ENCODE assay signal across 1 cellular context in the genomic region with DNA sequence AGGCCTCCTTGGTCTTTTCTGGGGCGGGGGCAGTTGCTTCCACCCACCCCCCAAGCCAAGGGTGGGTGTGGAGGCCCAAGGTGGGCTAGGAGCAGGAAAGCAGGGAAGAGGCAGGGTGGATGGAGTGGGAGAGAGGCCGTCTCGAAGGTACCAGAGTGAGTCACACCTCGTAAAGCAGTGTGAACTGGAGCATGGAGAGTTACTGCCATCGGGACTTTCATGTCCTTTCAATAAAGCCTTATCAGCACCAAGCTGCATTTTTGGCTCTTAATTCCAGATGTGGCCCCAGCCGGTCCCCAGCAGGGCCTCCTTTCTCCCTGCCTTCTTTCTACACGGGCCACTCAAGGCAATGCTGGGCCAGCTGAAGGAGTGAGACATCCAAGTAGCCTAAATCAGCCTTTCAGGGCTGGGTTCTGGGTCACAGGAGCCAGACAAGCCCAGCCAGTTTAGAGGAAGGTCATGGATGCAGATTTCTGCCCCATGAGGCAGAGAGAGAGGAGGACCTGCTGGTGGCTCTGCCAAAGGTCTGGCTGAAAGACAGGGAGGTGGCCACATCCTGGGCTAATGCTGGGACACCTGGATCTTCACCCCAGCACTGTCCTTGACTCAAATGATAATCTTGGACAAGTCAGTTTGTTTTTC.
TF ChIP-seq lines count a peak whose summit lies in the region.

No MANE protein-coding gene starts in this region.

TF ChIP-seq in K562, 482 proteins besides CTCF, POLR2A, EP300 and RAD21:
- TF ChIP-seq ATF6 (CRISPR knock-in tag; IDR thresholded peaks at IDR 0.05) (no peak), FOSL1 (tag; conservative IDR thresholded peaks at IDR 0.05) (no peak; the same call in 1 of the 2 replicates), ZC3H4 (CRISPR knock-in tag; IDR thresholded peaks at IDR 0.05; ENCODE audit: borderline replicate concordance) (no peak), RAD51 (IDR thresholded peaks at IDR 0.05; ENCODE audit: borderline replicate concordance, low read depth) (no peak), PPARD (CRISPR knock-in tag; IDR thresholded peaks at IDR 0.05) (no peak), ZNF583 (CRISPR knock-in tag; IDR thresholded peaks at IDR 0.05) (no peak), ZNF785 (CRISPR knock-in tag; IDR thresholded peaks at IDR 0.05) (no peak), ZNF347 (CRISPR knock-in tag; IDR thresholded peaks at IDR 0.05; ENCODE audit: low read depth) (no peak), ARID1B (IDR thresholded peaks at IDR 0.05) (no peak)
- TF ChIP-seq, protein P1, sequence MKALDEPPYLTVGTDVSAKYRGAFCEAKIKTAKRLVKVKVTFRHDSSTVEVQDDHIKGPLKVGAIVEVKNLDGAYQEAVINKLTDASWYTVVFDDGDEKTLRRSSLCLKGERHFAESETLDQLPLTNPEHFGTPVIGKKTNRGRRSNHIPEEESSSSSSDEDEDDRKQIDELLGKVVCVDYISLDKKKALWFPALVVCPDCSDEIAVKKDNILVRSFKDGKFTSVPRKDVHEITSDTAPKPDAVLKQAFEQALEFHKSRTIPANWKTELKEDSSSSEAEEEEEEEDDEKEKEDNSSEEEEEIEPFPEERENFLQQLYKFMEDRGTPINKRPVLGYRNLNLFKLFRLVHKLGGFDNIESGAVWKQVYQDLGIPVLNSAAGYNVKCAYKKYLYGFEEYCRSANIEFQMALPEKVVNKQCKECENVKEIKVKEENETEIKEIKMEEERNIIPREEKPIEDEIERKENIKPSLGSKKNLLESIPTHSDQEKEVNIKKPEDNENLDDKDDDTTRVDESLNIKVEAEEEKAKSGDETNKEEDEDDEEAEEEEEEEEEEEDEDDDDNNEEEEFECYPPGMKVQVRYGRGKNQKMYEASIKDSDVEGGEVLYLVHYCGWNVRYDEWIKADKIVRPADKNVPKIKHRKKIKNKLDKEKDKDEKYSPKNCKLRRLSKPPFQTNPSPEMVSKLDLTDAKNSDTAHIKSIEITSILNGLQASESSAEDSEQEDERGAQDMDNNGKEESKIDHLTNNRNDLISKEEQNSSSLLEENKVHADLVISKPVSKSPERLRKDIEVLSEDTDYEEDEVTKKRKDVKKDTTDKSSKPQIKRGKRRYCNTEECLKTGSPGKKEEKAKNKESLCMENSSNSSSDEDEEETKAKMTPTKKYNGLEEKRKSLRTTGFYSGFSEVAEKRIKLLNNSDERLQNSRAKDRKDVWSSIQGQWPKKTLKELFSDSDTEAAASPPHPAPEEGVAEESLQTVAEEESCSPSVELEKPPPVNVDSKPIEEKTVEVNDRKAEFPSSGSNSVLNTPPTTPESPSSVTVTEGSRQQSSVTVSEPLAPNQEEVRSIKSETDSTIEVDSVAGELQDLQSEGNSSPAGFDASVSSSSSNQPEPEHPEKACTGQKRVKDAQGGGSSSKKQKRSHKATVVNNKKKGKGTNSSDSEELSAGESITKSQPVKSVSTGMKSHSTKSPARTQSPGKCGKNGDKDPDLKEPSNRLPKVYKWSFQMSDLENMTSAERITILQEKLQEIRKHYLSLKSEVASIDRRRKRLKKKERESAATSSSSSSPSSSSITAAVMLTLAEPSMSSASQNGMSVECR (CRISPR knock-in tag; IDR thresholded peaks at IDR 0.05) = no peak
